ENCODE assay signal across 1 cellular context in the genomic region with DNA sequence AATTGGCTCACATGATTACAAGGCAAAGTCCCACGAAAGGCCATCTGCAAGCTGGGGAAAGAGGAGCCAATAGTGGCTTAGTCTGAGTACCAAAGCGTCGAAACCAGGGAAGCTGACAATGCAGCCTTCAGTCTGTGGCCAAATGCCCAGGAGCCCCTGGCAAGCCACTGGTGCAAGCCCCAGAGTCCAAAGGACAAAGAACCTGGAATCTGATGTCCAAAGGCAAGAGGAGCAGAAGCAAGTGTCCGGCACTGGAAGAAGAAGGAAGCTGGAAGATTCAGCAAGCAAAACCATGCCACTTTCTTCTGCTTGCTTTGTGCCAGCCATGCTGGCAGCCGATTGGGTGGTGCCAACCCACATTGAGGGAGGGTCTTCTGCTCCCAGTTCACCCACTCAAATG.
A peak's percentile ranks its signal among the peaks of the same experiment; 100 is the strongest.
TF ChIP-seq lines count a peak whose summit lies in the region.

No MANE protein-coding gene starts in this region.

TF ChIP-seq in liver, 16 proteins besides CTCF, POLR2A, EP300 and RAD21 (continued from another document):
- TF ChIP-seq, protein P1, sequence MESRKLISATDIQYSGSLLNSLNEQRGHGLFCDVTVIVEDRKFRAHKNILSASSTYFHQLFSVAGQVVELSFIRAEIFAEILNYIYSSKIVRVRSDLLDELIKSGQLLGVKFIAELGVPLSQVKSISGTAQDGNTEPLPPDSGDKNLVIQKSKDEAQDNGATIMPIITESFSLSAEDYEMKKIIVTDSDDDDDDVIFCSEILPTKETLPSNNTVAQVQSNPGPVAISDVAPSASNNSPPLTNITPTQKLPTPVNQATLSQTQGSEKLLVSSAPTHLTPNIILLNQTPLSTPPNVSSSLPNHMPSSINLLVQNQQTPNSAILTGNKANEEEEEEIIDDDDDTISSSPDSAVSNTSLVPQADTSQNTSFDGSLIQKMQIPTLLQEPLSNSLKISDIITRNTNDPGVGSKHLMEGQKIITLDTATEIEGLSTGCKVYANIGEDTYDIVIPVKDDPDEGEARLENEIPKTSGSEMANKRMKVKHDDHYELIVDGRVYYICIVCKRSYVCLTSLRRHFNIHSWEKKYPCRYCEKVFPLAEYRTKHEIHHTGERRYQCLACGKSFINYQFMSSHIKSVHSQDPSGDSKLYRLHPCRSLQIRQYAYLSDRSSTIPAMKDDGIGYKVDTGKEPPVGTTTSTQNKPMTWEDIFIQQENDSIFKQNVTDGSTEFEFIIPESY (IDR thresholded peaks at IDR 0.05) = peak; percentile 29
- TF ChIP-seq HNF4G (IDR thresholded peaks at IDR 0.05) = peak; percentile 89
- TF ChIP-seq FOXA1 (IDR thresholded peaks at IDR 0.05) = no peak
- peak; percentile 97 to 99 for TF ChIP-seq HNF4A (conservative IDR thresholded peaks at IDR 0.05)
